15 cellular contexts compared by ENCODE assay signal in genomic region chr2:240974771-240975572, GRCh38. TPM values are rescaled to one million over a fixed set of nuclear protein-coding genes. Genes with fewer than 3 reads are reported as not detected.
A peak's percentile ranks its signal among the peaks of the same experiment; 100 is the strongest.
DNase-seq lines count a peak whose midpoint lies in the region; ATAC-seq and TF ChIP-seq lines count a peak whose summit lies in the region.
"Had no signal": no experiment of that assay in that cellular context is flagged by ENCODE, and none has a peak within 500 bp of the region (broad histone marks: within the 10 kb centered on the region; RNA-seq: fewer than 3 reads in every experiment).

No MANE protein-coding gene starts in this region.

- no peak overlapping the region; the same call in 1 of the 2 replicates for H3K18ac ChIP-seq in IMR-90 (ENCODE audit: low read depth, low read length)

- H3K23ac ChIP-seq in IMR-90 (ENCODE audit: low read depth, low read length) = no peak overlapping the region

- no TSS peak for BruUV-seq in IMR-90 (replicated peaks; lab: Mats Ljungman, UMichigan)

- dilution Hi-C loops in IMR-90 (cut with HindIII; ENCODE audit: low sequenced_read_pairs, unreplicated experiment) = no loop called here

- H3K79me1 ChIP-seq in IMR-90 (ENCODE audit: low read depth in 1 of 2, low read length in 2 of 2) = no peaks in the 10 kb centered on the region

- POLR2A ChIA-PET in IMR-90 (lab: Charles Lee; ENCODE audit: unreplicated experiment) = no interaction called here

- H3K14ac ChIP-seq in IMR-90 (replicated peaks; ENCODE audit: low read depth, low read length) = no peak overlapping the region

- no peak overlapping the region for H3K4me3 ChIP-seq in IMR-90 (ENCODE audit: insufficient read depth, low read depth, low read length)
- H3K4me3 ChIP-seq in psoas muscle = no peak overlapping the region
- H3K4me3 ChIP-seq in smooth muscle cell = no peak overlapping the region
- H3K4me3 ChIP-seq: thoracic aorta had no signal

- intact Hi-C loops in Right ventricle myocardium inferior (cut with DNase I) = no loop called here
- intact Hi-C loops in cardiac septum (cut with DNase I) = no loop called here
- intact Hi-C loops in IMR-90 (cut with micrococcal nuclease) = no loop called here
- intact Hi-C loops in psoas muscle (cut with DNase I) = no loop called here

- ATAC-seq in Right ventricle myocardium inferior (no peak), IMR-90 (ENCODE audit: low read depth) (no peak), psoas muscle (no peak), GM21423 (IDR thresholded peaks at IDR 0.05; ENCODE audit: unreplicated experiment) (no peak)

- TF ChIP-seq CTCF in IMR-90 (conservative IDR thresholded peaks at IDR 0.05; ENCODE audit: low read depth, low read length) (no peak), psoas muscle (IDR thresholded peaks at IDR 0.05) (no peak), smooth muscle cell (IDR thresholded peaks at IDR 0.05; ENCODE audit: borderline replicate concordance, insufficient read depth, poor library complexity, severe bottlenecking) (no peak)

- no peak overlapping the region for H2BK20ac ChIP-seq in IMR-90 (ENCODE audit: low read depth, low read length)

- no peak overlapping the region for H2BK5ac ChIP-seq in IMR-90 (ENCODE audit: low read depth, low read length, poor library complexity, severe bottlenecking)

- H4K5ac ChIP-seq in IMR-90 (ENCODE audit: low read depth, low read length) = no peak overlapping the region

- no peak overlapping the region for H4K8ac ChIP-seq in IMR-90 (ENCODE audit: low read depth in 2 of 2, low read length in 2 of 2)

- no peak overlapping the region for H3K4ac ChIP-seq in IMR-90 (ENCODE audit: low read depth, low read length)

- no peak for TF ChIP-seq RAD21 in IMR-90 (IDR thresholded peaks at IDR 0.05; ENCODE audit: low read length)

- in situ Hi-C loops in IMR-90 (cut with MboI; ENCODE audit: low sequenced_read_pairs) = no loop called here

- 83% methylated on average over 4 of the region's 10 CpGs; no CpG with 5 or more reads in 1 of the 2 experiments for WGBS in IMR-90 (ENCODE audit: extremely low coverage in 2 of 2, insufficient read length in 1 of 2), 2 experiments
- WGBS in psoas muscle, 3 donors = 77 to 82% (median 79%) methylated on average over 10 of the region's 10 CpGs
- 84% methylated on average over 10 of the region's 10 CpGs for WGBS in smooth muscle cell (ENCODE audit: low lambda C conversion rate)

- no peak for TF ChIP-seq POLR2A in IMR-90 (IDR thresholded peaks at IDR 0.05; ENCODE audit: low read depth, low read length)

- DNase-seq in Right ventricle myocardium inferior (ENCODE audit: missing footprints) (peak; percentile 27), cardiac septum (ENCODE audit: low spot score) (no peak), IMR-90 (peak; percentile 30), psoas muscle (peak; percentile 11), smooth muscle cell (lab: John Stamatoyannopoulos, UW; ENCODE audit: unreplicated experiment) (no peak), NCI-H446 treated with DMSO at 0.1 percent for 48 hours (lab: John Stamatoyannopoulos, UW) (no peak)
- DNase-seq in central memory CD4-positive, alpha-beta T cell = peak; percentile 62
- DNase-seq: DMS 273 treated with DMSO at 0.1 percent for 48 hours; HCEC 1CT; Karpas-422; stimulated activated CD4-positive, alpha-beta T cell treated with anti-CD3 and anti-CD28 coated beads, Interleukin-4, amount 100 ng/mL, for 4 hours; stimulated activated CD8-positive, alpha-beta memory T cell treated with anti-CD3 and anti-CD28 coated beads, Interleukin-4, amount 100 ng/mL, for 48 hours; SW 1271 had no signal

- no peak overlapping the region for H3K56ac ChIP-seq in IMR-90 (ENCODE audit: extremely low read depth, insufficient read depth, low read length)

- H2BK15ac ChIP-seq in IMR-90 (ENCODE audit: low read depth, low read length) = no peak overlapping the region

- no peaks in the 10 kb centered on the region for H4K20me1 ChIP-seq in IMR-90 (ENCODE audit: insufficient read depth, low read length)
- H4K20me1 ChIP-seq in smooth muscle cell (ENCODE audit: low read depth) = no peaks in the 10 kb centered on the region

- no peak overlapping the region for H2AK9ac ChIP-seq in IMR-90 (replicated peaks; ENCODE audit: low read depth, low read length, poor library complexity)

- H3F3A ChIP-seq in smooth muscle cell (ENCODE audit: low read depth) = no peaks in the 10 kb centered on the region

- no peaks in the 10 kb centered on the region for H3K36me3 ChIP-seq in IMR-90 (ENCODE audit: control insufficient read depth, insufficient read depth, low read length)
- no peaks in the 10 kb centered on the region for H3K36me3 ChIP-seq in psoas muscle (ENCODE audit: insufficient read depth in 1 of 2, low read depth in 1 of 2)
- H3K36me3 ChIP-seq in smooth muscle cell (ENCODE audit: low read depth) = no peaks in the 10 kb centered on the region
- H3K36me3 ChIP-seq: thoracic aorta had no signal

- no peak overlapping the region for H4K91ac ChIP-seq in IMR-90 (ENCODE audit: insufficient read depth, low read depth, low read length)

- H3K4me2 ChIP-seq in IMR-90 (ENCODE audit: low read depth, low read length) (no peak overlapping the region), smooth muscle cell (no peak overlapping the region)

- peaks cover 7% of the 10 kb centered on the region for H3K9me3 ChIP-seq in IMR-90 (ENCODE audit: control insufficient read depth, insufficient read depth, low read length)
- no peaks in the 10 kb centered on the region for H3K9me3 ChIP-seq in psoas muscle
- no peaks in the 10 kb centered on the region for H3K9me3 ChIP-seq in smooth muscle cell (replicated peaks; ENCODE audit: low read depth)
- H3K9me3 ChIP-seq: thoracic aorta had no signal

- H3K4me1 ChIP-seq in IMR-90 (ENCODE audit: control insufficient read depth, insufficient read depth, low read length) = peaks cover 2% of the 10 kb centered on the region; the same call in 1 of the 2 replicates
- peaks cover 6% of the 10 kb centered on the region for H3K4me1 ChIP-seq in psoas muscle
- H3K4me1 ChIP-seq in smooth muscle cell (ENCODE audit: low read depth) = no peaks in the 10 kb centered on the region

- CTCF ChIA-PET in IMR-90 (lab: Yijun Ruan, JAX) = no interaction called here

- H2BK120ac ChIP-seq in IMR-90 (ENCODE audit: low read depth, low read length) = no peak overlapping the region

- H3K9me1 ChIP-seq in IMR-90 (ENCODE audit: insufficient read depth, low read length) = no peaks in the 10 kb centered on the region

- H2AFZ ChIP-seq in IMR-90 (replicated peaks; ENCODE audit: low read length, poor library complexity) (no peak overlapping the region), smooth muscle cell (ENCODE audit: low read depth) (no peak overlapping the region)

- H3K9ac ChIP-seq in IMR-90 (ENCODE audit: low read depth, low read length) (no peak overlapping the region), smooth muscle cell (ENCODE audit: low read depth) (no peak overlapping the region)

- H3K27ac ChIP-seq in IMR-90 (ENCODE audit: insufficient read depth, low read length) = no peak overlapping the region
- H3K27ac ChIP-seq in psoas muscle = no peak overlapping the region
- no peak overlapping the region for H3K27ac ChIP-seq in smooth muscle cell (ENCODE audit: low read depth)
- H3K27ac ChIP-seq: thoracic aorta had no signal

- H2AK5ac ChIP-seq in IMR-90 (ENCODE audit: low read depth, low read length) = no peak overlapping the region

- H3K27me3 ChIP-seq in IMR-90 (ENCODE audit: control insufficient read depth, insufficient read depth, low read length) (peaks cover 21% of the 10 kb centered on the region), psoas muscle (ENCODE audit: insufficient read depth in 3 of 3, low read length in 2 of 3) (peaks cover 0 to 17% (median 4%) of the 10 kb centered on the region in 3 donors), smooth muscle cell (ENCODE audit: low read depth) (no peaks in the 10 kb centered on the region)

- no peaks in the 10 kb centered on the region for H3K79me2 ChIP-seq in smooth muscle cell (ENCODE audit: low read depth)

TF ChIP-seq in IMR-90, 13 proteins besides CTCF, POLR2A, EP300 and RAD21:
- TF ChIP-seq BHLHE40 (IDR thresholded peaks at IDR 0.05; ENCODE audit: low read depth, low read length) (no peak), MAFK (IDR thresholded peaks at IDR 0.05; ENCODE audit: low read depth, low read length) (peak; percentile 27; the same call in 1 of the 2 replicates)

RNA-seq across cellular contexts. Expression of gene SNED1, which starts 23.4 kb away (rescaled TPM):
- total RNA-seq in Right ventricle myocardium inferior (6.7 TPM), cardiac septum (9.7 TPM), IMR-90 (2012; rRNA removed) (1.1 and 1.4 TPM in 2 replicates), psoas muscle (10 to 100 TPM in 2 of 4 donors, 1 to 10 TPM in 2; 8.6 to 36.9 (median 11.1) TPM), smooth muscle cell (0.36 and 0.81 TPM in 2 replicates)
- polyA plus RNA-seq in IMR-90 (2012; rRNA removed) (3.4 and 3.7 TPM in 2 replicates), psoas muscle (1 to 10 TPM; 7.8 to 9.2 (median 9.2) TPM), smooth muscle cell (1.1 and 3.0 TPM in 2 replicates)
- polyA plus RNA-seq in IMR-90 (2012; cell fraction: cytosol; rRNA removed) = 1.3 and 3.9 TPM in 2 replicates
- polyA plus RNA-seq in IMR-90 (2012; cell fraction: nucleus; rRNA removed; ENCODE audit: low replicate concordance) = 6.6 and 15.0 TPM in 2 replicates

Comparison
In these comparisons a context has a peak if more than half of its experiments do, and no peak if none do; other contexts are left out.
1. DNase-seq: peak in Right ventricle myocardium inferior (single experiment), IMR-90 (single experiment), central memory CD4-positive, alpha-beta T cell (single experiment) and psoas muscle (2 of 2); none in cardiac septum (single experiment), smooth muscle cell (single experiment) and NCI-H446 treated with DMSO at 0.1 percent for 48 hours (single experiment).